Comparison of ENCODE assay signal across 8 cellular contexts in genomic region chr1:172380441-172381244, GRCh38. TPM values are rescaled to one million over a fixed set of nuclear protein-coding genes. Genes with fewer than 3 reads are reported as not detected.
DNase-seq lines count a peak whose midpoint lies in the region; ATAC-seq, FAIRE-seq and TF ChIP-seq lines count a peak whose summit lies in the region.

No MANE protein-coding gene starts in this region.

- ATAC-seq in GM21717 (IDR thresholded peaks at IDR 0.05; ENCODE audit: unreplicated experiment) = peak; percentile 77

- no peak overlapping the region for H3K9ac ChIP-seq in MM.1S (ENCODE audit: low read length)

- H3K79me2 ChIP-seq in MM.1S (ENCODE audit: low read length) = no peaks in the 10 kb centered on the region

- no peaks in the 10 kb centered on the region for H4K20me1 ChIP-seq in MM.1S (ENCODE audit: insufficient read depth, low read length)

- H3K4me1 ChIP-seq in MM.1S (ENCODE audit: low read length) (peaks cover 10% of the 10 kb centered on the region), prostate gland (replicated peaks) (no peaks in the 10 kb centered on the region), adrenal gland (replicated peaks in 1 of 2) (peaks cover 0 to 7% of the 10 kb centered on the region in 2 donors)
- peaks cover 18% of the 10 kb centered on the region for H3K4me1 ChIP-seq in effector memory CD4-positive, alpha-beta T cell (ENCODE audit: control insufficient read depth, insufficient read depth, low read length, poor library complexity, severe bottlenecking)

- H3K4me3 ChIP-seq in MM.1S (ENCODE audit: low read length) = no peak overlapping the region
- no peak overlapping the region for H3K4me3 ChIP-seq in effector memory CD4-positive, alpha-beta T cell (ENCODE audit: insufficient read depth, low read depth, low read length, poor library complexity, severe bottlenecking)
- H3K4me3 ChIP-seq in prostate gland = no peak overlapping the region
- H3K4me3 ChIP-seq in adrenal gland = no peak overlapping the region

- H3K27ac ChIP-seq in MM.1S (ENCODE audit: low read length) (no peak overlapping the region), prostate gland (no peak overlapping the region), adrenal gland (no peak overlapping the region)
- peak overlapping the region; percentile 61 for H3K27ac ChIP-seq in effector memory CD4-positive, alpha-beta T cell (ENCODE audit: insufficient read depth, low read length, poor library complexity, severe bottlenecking)

- no peak for TF ChIP-seq CTCF in MM.1S (IDR thresholded peaks at IDR 0.05; ENCODE audit: low read length)
- TF ChIP-seq CTCF in prostate gland (IDR thresholded peaks at IDR 0.05) = no peak
- TF ChIP-seq CTCF in adrenal gland (IDR thresholded peaks at IDR 0.05) = no peak

- no peaks in the 10 kb centered on the region for H3K36me3 ChIP-seq in MM.1S (replicated peaks; ENCODE audit: insufficient read depth, low read length)
- H3K36me3 ChIP-seq in effector memory CD4-positive, alpha-beta T cell (ENCODE audit: control insufficient read depth, insufficient read depth, low read length) = no peaks in the 10 kb centered on the region
- no peaks in the 10 kb centered on the region for H3K36me3 ChIP-seq in prostate gland
- H3K36me3 ChIP-seq in adrenal gland (replicated peaks in 1 of 2) = no peaks in the 10 kb centered on the region

- H3K27me3 ChIP-seq in MM.1S (replicated peaks; ENCODE audit: insufficient read depth, low read length) (peaks cover 20% of the 10 kb centered on the region), prostate gland (replicated peaks; ENCODE audit: insufficient read depth) (no peaks in the 10 kb centered on the region), adrenal gland (no peaks in the 10 kb centered on the region)
- no peaks in the 10 kb centered on the region for H3K27me3 ChIP-seq in effector memory CD4-positive, alpha-beta T cell (replicated peaks; ENCODE audit: control insufficient read depth, insufficient read depth, low read length, poor library complexity, severe bottlenecking)

- 0 out of 2 replicates have a peak, but pooled peaks cover 4% of the 10 kb centered on the region for H3F3A ChIP-seq in MM.1S (ENCODE audit: insufficient read depth, low read length)

- intact Hi-C loops in prostate gland (cut with DNase I) = no loop called here
- intact Hi-C loops in adrenal gland (cut with DNase I) = no loop called here

- peak overlapping the region; percentile 4 for H3K4me2 ChIP-seq in MM.1S (ENCODE audit: low read depth, low read length)

- DNase-seq in GM18507 (ENCODE audit: extremely low spot score, insufficient read length, low read depth) (no peak), MM.1S (peak; percentile 69), DMS114 treated with DMSO at 0.1 percent for 48 hours (lab: John Stamatoyannopoulos, UW; ENCODE audit: unreplicated experiment) (no peak), prostate gland (ENCODE audit: low spot score) (no peak), adrenal gland (no peak), NCI-H345 treated with DMSO at 0.1 percent for 48 hours (lab: John Stamatoyannopoulos, UW; ENCODE audit: unreplicated experiment) (no peak)
- DNase-seq in effector memory CD4-positive, alpha-beta T cell = peak in 1 of 3 donors; percentile 6

- no peaks in the 10 kb centered on the region for H3K9me3 ChIP-seq in MM.1S (replicated peaks; ENCODE audit: insufficient read depth, low read length)
- H3K9me3 ChIP-seq in effector memory CD4-positive, alpha-beta T cell (ENCODE audit: control insufficient read depth, low read length) = no peaks in the 10 kb centered on the region
- no peaks in the 10 kb centered on the region for H3K9me3 ChIP-seq in prostate gland
- H3K9me3 ChIP-seq in adrenal gland (replicated peaks in 1 of 3) = no peaks in the 10 kb centered on the region

- H3K9me2 ChIP-seq in MM.1S (replicated peaks; ENCODE audit: insufficient read depth, low read length) = no peaks in the 10 kb centered on the region

- peak; percentile 87 for FAIRE-seq in GM18507 (lab: Jason Lieb, UNC)

- no peak for TF ChIP-seq POLR2A in prostate gland (IDR thresholded peaks at IDR 0.05)
- no peak for TF ChIP-seq POLR2A in adrenal gland (IDR thresholded peaks at IDR 0.05)

- H2AFZ ChIP-seq in MM.1S (ENCODE audit: low read length) = no peak overlapping the region

- WGBS in prostate gland = 62% methylated on average over 6 of the region's 6 CpGs
- WGBS in adrenal gland, 4 donors = 57 to 63% (median 61%) methylated on average over 6 of the region's 6 CpGs

RNA-seq across cellular contexts. Expression of gene C1orf105, which starts 39.8 kb away (rescaled TPM):
- total RNA-seq in prostate gland = 1 to 10 TPM in 1 of 2 donors, under 1 TPM in 1; 0.36 to 1.4 TPM
- total RNA-seq in adrenal gland = under 1 TPM in 2 of 8 donors, not detected in 6; 0.39 to 0.80 TPM
- under 1 TPM in 1 of 3 donors, not detected in 2; 0.37 TPM for polyA plus RNA-seq in adrenal gland
